In the genomic region with DNA sequence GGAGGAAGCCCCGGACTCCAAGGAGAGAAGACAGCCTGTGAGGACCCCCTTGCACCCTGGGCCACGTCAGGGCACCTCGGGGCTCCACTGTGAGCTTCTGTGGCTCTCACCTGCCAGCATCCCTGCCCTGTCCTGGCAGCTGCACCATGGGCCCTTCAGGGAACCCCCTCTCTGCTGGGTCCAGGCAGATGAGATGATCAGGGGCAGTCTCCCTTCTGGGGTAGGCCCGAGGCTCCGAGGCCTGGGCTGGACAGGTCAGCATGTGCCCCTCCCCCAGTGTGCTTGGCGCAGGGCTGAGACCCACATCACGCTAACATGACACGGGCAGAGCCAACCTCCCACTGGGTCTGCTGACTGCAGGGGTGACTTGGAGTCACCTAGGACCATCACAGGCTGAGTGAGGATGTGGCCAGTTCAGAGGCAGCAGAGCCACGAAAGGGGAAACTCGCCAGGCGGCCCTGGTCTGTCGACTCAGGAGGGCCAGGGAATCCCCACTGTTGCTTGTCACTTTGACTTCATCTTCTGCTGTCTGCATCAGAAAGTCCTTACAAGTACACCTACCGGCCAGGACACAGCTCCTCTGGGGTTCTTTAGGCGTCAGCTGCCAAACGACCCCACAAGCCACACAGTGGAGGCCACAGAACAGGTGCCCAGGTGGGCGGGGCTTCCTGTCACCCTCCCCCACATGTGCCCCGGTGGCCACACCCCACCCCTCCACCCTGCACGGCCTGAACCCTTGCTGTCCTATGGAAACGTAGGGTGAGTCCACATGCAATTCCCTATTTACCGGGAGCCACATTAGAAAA, we compare ENCODE assay signal across 11 cellular contexts. TPM values are rescaled to one million over a fixed set of nuclear protein-coding genes. Genes with fewer than 3 reads are reported as not detected.
DNase-seq lines count a peak whose midpoint lies in the region; ATAC-seq and TF ChIP-seq lines count a peak whose summit lies in the region.
"Had no signal": no experiment of that assay in that cellular context is flagged by ENCODE, and none has a peak within 500 bp of the region (broad histone marks: within the 10 kb centered on the region; RNA-seq: fewer than 3 reads in every experiment).

No MANE protein-coding gene starts in this region.

- H3K27me3 ChIP-seq in Caco-2 (replicated peaks; ENCODE audit: control insufficient read depth, insufficient read depth, low read length), result no peaks in the 10 kb centered on the region
- H3K27me3 ChIP-seq in MM.1S (replicated peaks; ENCODE audit: insufficient read depth, low read length), result no peaks in the 10 kb centered on the region

- DNase-seq in Caco-2 (no peak), natural killer cell (peak; percentile 33), C1 segment of cervical spinal cord (lab: John Stamatoyannopoulos, UW) (no peak), left lobe of liver (ENCODE audit: low spot score) (no peak), MM.1S (no peak)
- DNase-seq in activated T-cell treated with anti-CD3 and anti-CD28 coated beads, Interleukin-2, amount 50 U/mL, for 24 hours, result peak; percentile 47
- DNase-seq: KBM-7, PC-3 had no signal

- H3K4me3 ChIP-seq in Caco-2 (ENCODE audit: low read depth, low read length) (no peak overlapping the region), MM.1S (ENCODE audit: low read length) (no peak overlapping the region)

- peaks cover 34% of the 10 kb centered on the region for H3K36me3 Mint-ChIP-seq in Caco-2 (ENCODE audit: insufficient read depth, unreplicated experiment)
- H3K36me3 Mint-ChIP-seq in IgD-negative memory B cell, result no peaks in the 10 kb centered on the region
- H3K36me3 Mint-ChIP-seq in activated T-cell treated with anti-CD3 and anti-CD28 coated beads, Interleukin-2, amount 50 U/mL, for 24 hours (ENCODE audit: low read depth), result peaks cover 27% of the 10 kb centered on the region
- H3K36me3 Mint-ChIP-seq in natural killer cell, result no peaks in the 10 kb centered on the region

- peaks cover 11% of the 10 kb centered on the region for H3K4me1 ChIP-seq in Caco-2
- no peaks in the 10 kb centered on the region for H3K4me1 ChIP-seq in MM.1S (ENCODE audit: low read length)

- intact Hi-C loops in Caco-2 (cut with micrococcal nuclease; ENCODE audit: unreplicated experiment), result loop anchor here (5.0 kb wide), 1 partner anchor 357 kb away; no protein-coding TSS in a partner anchor
- intact Hi-C loops in natural killer cell (cut with micrococcal nuclease), result loop anchor here (5.0 kb wide), 1 partner anchor 117 kb away; no protein-coding TSS in a partner anchor

- POLR2A ChIA-PET in Caco-2 (lab: Charles Lee), result no interaction called here

- ATAC-seq in natural killer cell (peak; percentile 9 to 27 (median 20)), left lobe of liver (no peak), GM19463 (IDR thresholded peaks at IDR 0.05; ENCODE audit: unreplicated experiment) (no peak)
- ATAC-seq: PC-3 had no signal

- TF ChIP-seq CTCF in Caco-2 (IDR thresholded peaks at IDR 0.05; ENCODE audit: insufficient read depth in 1 of 2, low read depth in 1 of 2, low read length in 1 of 2, severe bottlenecking in 1 of 2, unreplicated experiment in 1 of 2) (no peak), natural killer cell (IDR thresholded peaks at IDR 0.05) (no peak), MM.1S (IDR thresholded peaks at IDR 0.05; ENCODE audit: low read length) (no peak)

- no peaks in the 10 kb centered on the region for H3F3A ChIP-seq in MM.1S (ENCODE audit: insufficient read depth, low read length)

- H3K27ac Mint-ChIP-seq in Caco-2 (ENCODE audit: unreplicated experiment) (peak overlapping the region; percentile 87), IgD-negative memory B cell (peak overlapping the region; percentile 64 to 97 (median 78)), natural killer cell (peak overlapping the region; percentile 70 to 79)
- peak overlapping the region; percentile 19 for H3K27ac Mint-ChIP-seq in activated T-cell treated with anti-CD3 and anti-CD28 coated beads, Interleukin-2, amount 50 U/mL, for 24 hours

- no peak overlapping the region for H3K27ac ChIP-seq in MM.1S (ENCODE audit: low read length)

- no peaks in the 10 kb centered on the region for H3K9me3 ChIP-seq in Caco-2
- no peaks in the 10 kb centered on the region for H3K9me3 ChIP-seq in MM.1S (replicated peaks; ENCODE audit: insufficient read depth, low read length)

- H3K4me3 Mint-ChIP-seq in Caco-2 (ENCODE audit: unreplicated experiment), result peak overlapping the region; percentile 95
- H3K4me3 Mint-ChIP-seq in IgD-negative memory B cell, result peak overlapping the region in 3 of 4 donors; percentile 59 to 98 (median 90)
- peak overlapping the region; percentile 78 for H3K4me3 Mint-ChIP-seq in activated T-cell treated with anti-CD3 and anti-CD28 coated beads, Interleukin-2, amount 50 U/mL, for 24 hours
- H3K4me3 Mint-ChIP-seq in natural killer cell, result peak overlapping the region; percentile 81

- no peaks in the 10 kb centered on the region for H3K9me2 ChIP-seq in MM.1S (replicated peaks; ENCODE audit: insufficient read depth, low read length)

- peaks cover 2% of the 10 kb centered on the region; the same call in 1 of the 2 replicates for H3K36me3 ChIP-seq in Caco-2 (ENCODE audit: control insufficient read depth, insufficient read depth, low read length)
- no peaks in the 10 kb centered on the region for H3K36me3 ChIP-seq in MM.1S (replicated peaks; ENCODE audit: insufficient read depth, low read length)

- H3K4me2 ChIP-seq in MM.1S (ENCODE audit: low read depth, low read length), result no peak overlapping the region

- CTCF ChIA-PET in Caco-2 (lab: Charles Lee), result no interaction called here

- no peak overlapping the region for H3K9ac ChIP-seq in MM.1S (ENCODE audit: low read length)

- H3K27me3 Mint-ChIP-seq in Caco-2 (ENCODE audit: insufficient read depth, unreplicated experiment), result no peaks in the 10 kb centered on the region
- H3K27me3 Mint-ChIP-seq in IgD-negative memory B cell, result no peaks in the 10 kb centered on the region
- H3K27me3 Mint-ChIP-seq in activated T-cell treated with anti-CD3 and anti-CD28 coated beads, Interleukin-2, amount 50 U/mL, for 24 hours, result no peaks in the 10 kb centered on the region
- H3K27me3 Mint-ChIP-seq in natural killer cell (ENCODE audit: low read depth in 2 of 2), result no peaks in the 10 kb centered on the region

- H2AFZ ChIP-seq in MM.1S (ENCODE audit: low read length), result no peak overlapping the region

- no peaks in the 10 kb centered on the region for H3K9me3 Mint-ChIP-seq in Caco-2 (ENCODE audit: unreplicated experiment)
- H3K9me3 Mint-ChIP-seq in IgD-negative memory B cell, result no peaks in the 10 kb centered on the region
- no peaks in the 10 kb centered on the region for H3K9me3 Mint-ChIP-seq in activated T-cell treated with anti-CD3 and anti-CD28 coated beads, Interleukin-2, amount 50 U/mL, for 24 hours
- no peaks in the 10 kb centered on the region for H3K9me3 Mint-ChIP-seq in natural killer cell

- peaks cover 18% of the 10 kb centered on the region for H3K4me1 Mint-ChIP-seq in Caco-2 (ENCODE audit: low read depth, unreplicated experiment)
- H3K4me1 Mint-ChIP-seq in IgD-negative memory B cell, result peaks cover 18 to 28% (median 25%) of the 10 kb centered on the region in 3 donors
- peaks cover 33% of the 10 kb centered on the region for H3K4me1 Mint-ChIP-seq in activated T-cell treated with anti-CD3 and anti-CD28 coated beads, Interleukin-2, amount 50 U/mL, for 24 hours (ENCODE audit: low read depth)
- peaks cover 25 to 36% of the 10 kb centered on the region in 2 donors for H3K4me1 Mint-ChIP-seq in natural killer cell

- peaks cover 16% of the 10 kb centered on the region for H3K79me2 ChIP-seq in MM.1S (ENCODE audit: low read length)

- BruUV-seq in Caco-2 (replicated peaks; lab: Mats Ljungman, UMichigan), result no TSS peak

- H4K20me1 ChIP-seq in MM.1S (ENCODE audit: insufficient read depth, low read length), result no peaks in the 10 kb centered on the region

RNA-seq across cellular contexts. Expression of a gene that starts 2.2 kb away (rescaled TPM):
- total RNA-seq in Caco-2 (2022) (55.3 and 57.8 TPM in 2 replicates), natural killer cell (10 to 100 TPM; 58.1 to 75.8 (median 65.7) TPM), left lobe of liver (23.1 TPM)
- polyA plus RNA-seq in IgD-negative memory B cell, result 8.4 TPM

RNA-seq across cellular contexts. Expression of a gene that starts 2.4 kb away (rescaled TPM):
- 179 and 181 TPM in 2 replicates for total RNA-seq in Caco-2 (2022)
- polyA plus RNA-seq in IgD-negative memory B cell, result 86.1 TPM
- total RNA-seq in natural killer cell, result 10 to 100 TPM; 31.9 to 39.0 (median 36.2) TPM
- 20.2 TPM for total RNA-seq in left lobe of liver

RNA-seq across cellular contexts. Expression of a gene that starts 12.0 kb away (rescaled TPM):
- total RNA-seq in Caco-2 (2022) (not detected in 2 replicates), natural killer cell (under 1 TPM in 1 of 3 donors, not detected in 2; 0.43 TPM), left lobe of liver (0.23 TPM)
- polyA plus RNA-seq in IgD-negative memory B cell, result not detected
- total RNA-seq: activated CD8-positive, alpha-beta memory T cell treated with anti-CD3 and anti-CD28 coated beads for 36 hours; PC-3 had no signal

RNA-seq across cellular contexts. Expression of a gene that starts 42.8 kb away (rescaled TPM):
- total RNA-seq in Caco-2 (2022), result 251 and 268 TPM in 2 replicates
- 416 TPM for polyA plus RNA-seq in IgD-negative memory B cell
- total RNA-seq in natural killer cell, result 100 to 1,000 TPM; 118 to 123 (median 120) TPM
- total RNA-seq in left lobe of liver, result 68.9 TPM

RNA-seq across cellular contexts. Expression of a gene that starts 50.9 kb away (rescaled TPM):
- total RNA-seq in Caco-2 (2022), result 97.7 and 98.0 TPM in 2 replicates
- polyA plus RNA-seq in IgD-negative memory B cell, result 0.20 TPM
- total RNA-seq in natural killer cell, result 1 to 10 TPM; 2.2 to 3.8 (median 2.6) TPM
- 0.50 TPM for total RNA-seq in left lobe of liver

Comparison
In these comparisons a context has a peak if more than half of its experiments do, and no peak if none do; other contexts are left out.
1. DNase-seq: peak in activated T-cell treated with anti-CD3 and anti-CD28 coated beads, Interleukin-2, amount 50 U/mL, for 24 hours (single experiment) and natural killer cell (single experiment); none in Caco-2 (0 of 2), C1 segment of cervical spinal cord (0 of 14), left lobe of liver (single experiment) and MM.1S (single experiment).
2. H3K27ac Mint-ChIP-seq: peak in every context shown above with its lines; median percentile 87 in Caco-2; 78 in IgD-negative memory B cell; 74 in natural killer cell; 19 in activated T-cell treated with anti-CD3 and anti-CD28 coated beads, Interleukin-2, amount 50 U/mL, for 24 hours.
3. ATAC-seq: peak in natural killer cell (3 of 3); none in left lobe of liver (single experiment) and GM19463 (single experiment).
4. Peak in every context shown above with its lines, with median percentiles within 50 percentile points of each other: H3K4me3 Mint-ChIP-seq.